8 cellular contexts compared by ENCODE assay signal in the genomic region with DNA sequence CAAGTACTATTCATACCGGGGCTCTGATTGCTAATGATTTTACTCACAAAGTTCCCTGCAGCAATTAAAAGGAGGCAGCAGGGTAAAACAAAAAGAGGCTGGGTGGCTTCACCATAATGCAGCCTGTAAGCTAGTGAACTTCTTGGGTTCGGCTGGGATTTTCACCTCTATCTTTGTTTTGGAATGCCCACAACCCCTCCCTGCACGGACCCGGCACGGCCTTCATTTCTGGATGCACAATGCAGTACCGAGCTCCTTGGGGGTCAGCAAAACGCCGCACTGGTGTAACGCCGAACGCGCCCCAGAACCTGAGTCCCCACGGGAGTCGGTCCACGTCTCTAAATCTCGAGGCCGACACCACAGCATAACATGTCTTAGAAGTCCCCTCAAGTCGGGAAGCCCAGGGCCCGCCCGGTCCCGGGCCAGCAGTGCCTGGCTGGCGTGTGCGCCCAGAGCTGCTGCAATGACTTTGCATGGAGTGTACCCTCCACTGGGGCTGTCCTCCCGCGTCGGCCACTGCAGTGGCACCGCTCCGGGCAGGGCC. TPM values are rescaled to one million over a fixed set of nuclear protein-coding genes. Genes with fewer than 3 reads are reported as not detected.
DNase-seq lines count a peak whose midpoint lies in the region; ATAC-seq and TF ChIP-seq lines count a peak whose summit lies in the region.

No MANE protein-coding gene starts in this region.

- no peak overlapping the region for H3K27ac Mint-ChIP-seq in activated naive CD4-positive, alpha-beta T cell treated with anti-CD3 and anti-CD28 coated beads, Interleukin-2, amount 50 U/mL, for 24 hours
- H3K27ac Mint-ChIP-seq in memory B cell: no peak overlapping the region

- no peaks in the 10 kb centered on the region for H3K9me3 Mint-ChIP-seq in activated naive CD4-positive, alpha-beta T cell treated with anti-CD3 and anti-CD28 coated beads, Interleukin-2, amount 50 U/mL, for 24 hours
- no peaks in the 10 kb centered on the region for H3K9me3 Mint-ChIP-seq in memory B cell

- dilution Hi-C loops in mammary epithelial cell (cut with HindIII; ENCODE audit: low sequenced_read_pairs): no loop called here

- no TSS peak for BruUV-seq in mammary epithelial cell (replicated peaks; lab: Mats Ljungman, UMichigan)

- intact Hi-C loops in mammary epithelial cell (cut with micrococcal nuclease): no loop called here
- intact Hi-C loops in transverse colon (cut with DNase I; ENCODE audit: low total_unique reads): no loop called here

- H3K36me3 Mint-ChIP-seq in activated naive CD4-positive, alpha-beta T cell treated with anti-CD3 and anti-CD28 coated beads, Interleukin-2, amount 50 U/mL, for 24 hours: no peaks in the 10 kb centered on the region
- peaks cover 2% of the 10 kb centered on the region for H3K36me3 Mint-ChIP-seq in memory B cell

- DNase-seq in activated naive CD4-positive, alpha-beta T cell treated with anti-CD3 and anti-CD28 coated beads, Interleukin-2, amount 50 U/mL, for 16 hours: no peak
- no peak for DNase-seq in mammary epithelial cell
- DNase-seq in memory B cell (ENCODE audit: low spot score in 2 of 2): peak in 1 of 2 donors; percentile 42
- DNase-seq in transverse colon: peak; percentile 32
- no peak for DNase-seq in DMS79 treated with DMSO at 0.1 percent for 48 hours (lab: John Stamatoyannopoulos, UW)

- H3K4me1 ChIP-seq in Loucy (ENCODE audit: insufficient read depth, low read length, poor library complexity, severe bottlenecking): peaks cover 43% of the 10 kb centered on the region
- H3K4me1 ChIP-seq in mammary epithelial cell (ENCODE audit: insufficient read depth, low read length): peaks cover 25% of the 10 kb centered on the region
- peaks cover 6 to 17% (median 11%) of the 10 kb centered on the region in 4 donors for H3K4me1 ChIP-seq in transverse colon

- H3K27me3 Mint-ChIP-seq in activated naive CD4-positive, alpha-beta T cell treated with anti-CD3 and anti-CD28 coated beads, Interleukin-2, amount 50 U/mL, for 24 hours: no peaks in the 10 kb centered on the region
- H3K27me3 Mint-ChIP-seq in memory B cell: no peaks in the 10 kb centered on the region

- CTCF ChIA-PET in mammary epithelial cell (lab: Charles Lee; ENCODE audit: low non-redundant PET): no interaction called here

- H3K79me2 ChIP-seq in Loucy (ENCODE audit: insufficient read depth, low read length) (peaks cover 58% of the 10 kb centered on the region), mammary epithelial cell (ENCODE audit: insufficient read depth, low read length) (peaks cover 56% of the 10 kb centered on the region)

- H2AFZ ChIP-seq in Loucy (ENCODE audit: low read length) (no peak overlapping the region), mammary epithelial cell (ENCODE audit: low read depth, low read length) (peak overlapping the region; percentile 91)

- TF ChIP-seq POLR2A in transverse colon (IDR thresholded peaks at IDR 0.05): no peak

- H3K27me3 ChIP-seq in Loucy (ENCODE audit: insufficient read depth, low read length, poor library complexity, severe bottlenecking) (no peaks in the 10 kb centered on the region), mammary epithelial cell (ENCODE audit: insufficient read depth, low read length) (no peaks in the 10 kb centered on the region), transverse colon (no peaks in the 10 kb centered on the region)

- H3K4me1 Mint-ChIP-seq in activated naive CD4-positive, alpha-beta T cell treated with anti-CD3 and anti-CD28 coated beads, Interleukin-2, amount 50 U/mL, for 24 hours: peaks cover 38% of the 10 kb centered on the region
- peaks cover 26% of the 10 kb centered on the region for H3K4me1 Mint-ChIP-seq in memory B cell

- H3K27ac ChIP-seq in mammary epithelial cell (ENCODE audit: insufficient read depth, low read depth, low read length) (peak overlapping the region; percentile 30), transverse colon (peak overlapping the region; percentile 75 to 91 (median 84))

- ATAC-seq in memory B cell (ENCODE audit: low read depth) (peak; percentile 4), HG02623 (IDR thresholded peaks at IDR 0.05; ENCODE audit: unreplicated experiment) (no peak)

- TF ChIP-seq CTCF in Loucy (conservative IDR thresholded peaks at IDR 0.05; ENCODE audit: low read length) (no peak), mammary epithelial cell (conservative IDR thresholded peaks at IDR 0.05 in 1 of 2, IDR thresholded peaks at IDR 0.05 in 1 of 2; ENCODE audit: extremely low read depth in 1 of 2, insufficient read depth in 1 of 2, low read depth in 1 of 2, low read length in 2 of 2) (no peak), transverse colon (IDR thresholded peaks at IDR 0.05) (no peak)

- peak overlapping the region; percentile 88 for H3K4me3 Mint-ChIP-seq in activated naive CD4-positive, alpha-beta T cell treated with anti-CD3 and anti-CD28 coated beads, Interleukin-2, amount 50 U/mL, for 24 hours
- H3K4me3 Mint-ChIP-seq in memory B cell: peak overlapping the region; percentile 87

- H3K4me3 ChIP-seq in Loucy (ENCODE audit: low read length, poor library complexity, severe bottlenecking) (peak overlapping the region; percentile 95), mammary epithelial cell (replicated peaks in 1 of 3; ENCODE audit: insufficient read depth in 1 of 3, low read depth in 2 of 3, low read length in 3 of 3) (peak overlapping the region; percentile 74 to 97 (median 91)), transverse colon (peak overlapping the region; percentile 83 to 99 (median 92))

- H3K9me3 ChIP-seq in Loucy (ENCODE audit: insufficient read depth, low read depth, low read length): no peaks in the 10 kb centered on the region
- no peaks in the 10 kb centered on the region for H3K9me3 ChIP-seq in mammary epithelial cell (replicated peaks; ENCODE audit: insufficient read depth, low read length)
- H3K9me3 ChIP-seq in transverse colon: no peaks in the 10 kb centered on the region

- TF ChIP-seq EP300 in transverse colon (IDR thresholded peaks at IDR 0.05; ENCODE audit: low read depth): no peak

- in situ Hi-C loops in mammary epithelial cell (cut with MboI; ENCODE audit: low sequenced_read_pairs in 2 of 2) (no loop called here), transverse colon (cut with MboI; ENCODE audit: low pct_ligation_motif_present in 1 of 4, low pct_unique_long_range_greater_than_20kb in 1 of 4, low sequenced_read_pairs in 3 of 4) (no loop called here)

- 2% methylated on average over 19 of the region's 28 CpGs for WGBS in mammary epithelial cell (ENCODE audit: low coverage, missing lambda C conversion rate)
- 1% methylated on average over 28 of the region's 28 CpGs; no CpG with 5 or more reads in 1 of the 2 donors for WGBS in transverse colon (ENCODE audit: low coverage in 1 of 2), 2 donors

- H3K9ac ChIP-seq in Loucy (ENCODE audit: low read depth, low read length, poor library complexity, severe bottlenecking) (peak overlapping the region; percentile 87), mammary epithelial cell (ENCODE audit: insufficient read depth, low read length) (peak overlapping the region; percentile 74)

- H4K20me1 ChIP-seq in Loucy (ENCODE audit: insufficient read depth, low read length, poor library complexity, severe bottlenecking) (peaks cover 53% of the 10 kb centered on the region), mammary epithelial cell (ENCODE audit: insufficient read depth, low read length) (peaks cover 5% of the 10 kb centered on the region)

- no peaks in the 10 kb centered on the region for H3K9me2 ChIP-seq in Loucy (replicated peaks; ENCODE audit: low read depth, low read length)

- H3K4me2 ChIP-seq in Loucy (ENCODE audit: low read depth, low read length, poor library complexity, severe bottlenecking) (peak overlapping the region; percentile 90), mammary epithelial cell (ENCODE audit: insufficient read depth, low read depth, low read length) (peak overlapping the region; percentile 89)

- H3K36me3 ChIP-seq in Loucy (ENCODE audit: insufficient read depth, low read length): no peaks in the 10 kb centered on the region
- no peaks in the 10 kb centered on the region for H3K36me3 ChIP-seq in mammary epithelial cell (ENCODE audit: insufficient read depth, low read length)
- H3K36me3 ChIP-seq in transverse colon: no peaks in the 10 kb centered on the region

- no peaks in the 10 kb centered on the region for H3F3A ChIP-seq in Loucy (ENCODE audit: low read depth)

RNA-seq across cellular contexts. Expression of gene UBE2O, which starts 0.8 kb away (rescaled TPM):
- total RNA-seq in mammary epithelial cell: 10 to 100 TPM; 20.8 to 21.3 TPM
- 14.9 TPM for polyA plus RNA-seq in mammary epithelial cell
- 102 TPM for polyA minus RNA-seq in mammary epithelial cell
- total RNA-seq in transverse colon: 10 to 100 TPM in 3 of 4 donors, 1 to 10 TPM in 1; 9.8 to 28.8 (median 15.9) TPM

RNA-seq across cellular contexts. Expression of gene AANAT, which starts 15.2 kb away (rescaled TPM):
- total RNA-seq in mammary epithelial cell (not detected), transverse colon (not detected)
- 0.16 TPM for polyA plus RNA-seq in mammary epithelial cell
- polyA minus RNA-seq in mammary epithelial cell: not detected

RNA-seq across cellular contexts. Expression of gene RHBDF2, which starts 49.0 kb away (rescaled TPM):
- 10 to 100 TPM; 22.0 to 51.3 TPM for total RNA-seq in mammary epithelial cell
- 30.6 TPM for polyA plus RNA-seq in mammary epithelial cell
- polyA minus RNA-seq in mammary epithelial cell: 21.1 TPM
- total RNA-seq in transverse colon: 10 to 100 TPM; 11.3 to 47.4 (median 23.2) TPM
